19 cellular contexts compared by ENCODE assay signal in genomic region chr11:34810107-34810562, GRCh38.
"Had no signal": no experiment of that assay in that cellular context is flagged by ENCODE, and none has a peak within 500 bp of the region (broad histone marks: within the 10 kb centered on the region; RNA-seq: fewer than 3 reads in every experiment).

No MANE protein-coding gene starts in this region.

- ATAC-seq: body of pancreas, heart left ventricle, pancreas had no signal

- H3K4me1 ChIP-seq: body of pancreas, heart left ventricle, pancreas, tibial nerve, vagina had no signal

- H3K9me3 ChIP-seq: body of pancreas, pancreas, vagina had no signal

- H3K4me3 ChIP-seq: body of pancreas, coronary artery, heart left ventricle, lung, pancreas, tibial nerve, vagina had no signal

- H3K27me3 ChIP-seq: body of pancreas, pancreas, tibial nerve, vagina had no signal

- H3K27ac ChIP-seq: body of pancreas, coronary artery, heart left ventricle, pancreas, tibial nerve, vagina had no signal

- DNase-seq: activated B cell treated with CpG ODN at 0.5 μM for 24 hours; activated CD4-positive, alpha-beta T cell treated with anti-CD3 and anti-CD28 coated beads for 48 hours; activated CD8-positive, alpha-beta memory T cell treated with anti-CD3 and anti-CD28 coated beads, Interleukin-2, amount 50 U/mL, for 48 hours; activated gamma-delta T cell treated with Interleukin-2 at 50 U/mL for 16 hours; amniotic stem cell; body of pancreas; central memory CD4-positive, alpha-beta T cell; effector CD4-positive, alpha-beta T cell; heart left ventricle; immature natural killer cell; naive B cell; pancreas; stimulated activated CD4-positive, alpha-beta T cell treated with anti-CD3 and anti-CD28 coated beads, Interleukin-15, amount 100 ng/mL, for 24 hours; stimulated activated CD4-positive, alpha-beta T cell treated with anti-CD3 and anti-CD28 coated beads, Interleukin-4, amount 100 ng/mL, for 24 hours; stimulated activated naive CD4-positive, alpha-beta T cell had no signal

- H3K36me3 ChIP-seq: heart left ventricle, pancreas, tibial nerve, vagina had no signal
